ENCODE assay signal across 21 cellular contexts in genomic region chr4:55458164-55458563, GRCh38.
A peak's percentile ranks its signal among the peaks of the same experiment; 100 is the strongest.
DNase-seq lines count a peak whose midpoint lies in the region; ATAC-seq and TF ChIP-seq lines count a peak whose summit lies in the region.
"Had no signal": no experiment of that assay in that cellular context is flagged by ENCODE, and none has a peak within 500 bp of the region (broad histone marks: within the 10 kb centered on the region; RNA-seq: fewer than 3 reads in every experiment).

No MANE protein-coding gene starts in this region.

- no peaks in the 10 kb centered on the region for H3K9me3 ChIP-seq in BE2C
- H3K9me3 ChIP-seq: upper lobe of left lung had no signal

- H3K36me3 Mint-ChIP-seq in GM23338 (ENCODE audit: low read depth), result peaks cover 6% of the 10 kb centered on the region

- H3K4me1 ChIP-seq in GM23338 (ENCODE audit: insufficient read depth) (no peaks in the 10 kb centered on the region), BE2C (no peaks in the 10 kb centered on the region)
- H3K4me1 ChIP-seq: upper lobe of left lung had no signal

- H3K27me3 ChIP-seq in GM23338 (ENCODE audit: insufficient read depth) (no peaks in the 10 kb centered on the region), BE2C (no peaks in the 10 kb centered on the region)
- H3K27me3 ChIP-seq: upper lobe of left lung had no signal

- no peaks in the 10 kb centered on the region for H3K36me3 ChIP-seq in GM23338 (ENCODE audit: insufficient read depth)
- H3K36me3 ChIP-seq in BE2C, result peaks cover 4% of the 10 kb centered on the region; the same call in 1 of the 2 replicates

- no peak overlapping the region; the same call in 1 of the 2 replicates for H3K27ac ChIP-seq in GM23338 (ENCODE audit: low read depth)
- H3K27ac ChIP-seq: upper lobe of left lung had no signal

- H3K4me2 ChIP-seq in GM23338, result no peak overlapping the region

- TF ChIP-seq CTCF in GM23338 (conservative IDR thresholded peaks at IDR 0.05; ENCODE audit: low read depth in 2 of 2) (no peak), BE2C (IDR thresholded peaks at IDR 0.05; ENCODE audit: low read depth, low read length) (no peak)

- H3K27me3 Mint-ChIP-seq in GM23338 (ENCODE audit: insufficient read depth, low read depth, poor library complexity), result no peaks in the 10 kb centered on the region
- H3K27me3 Mint-ChIP-seq: activated CD4-positive, alpha-beta memory T cell treated with anti-CD3 and anti-CD28 coated beads for 36 hours; activated naive CD8-positive, alpha-beta T cell treated with anti-CD3 and anti-CD28 coated beads, Interleukin-2, amount 50 U/mL, for 24 hours had no signal

- no peaks in the 10 kb centered on the region for H4K20me1 ChIP-seq in GM23338 (replicated peaks; ENCODE audit: insufficient read depth)

- H3K79me2 ChIP-seq in GM23338 (replicated peaks; ENCODE audit: insufficient read depth), result no peaks in the 10 kb centered on the region

- DNase-seq in AG08395 (ENCODE audit: low spot score) (peak; percentile 41), M059J (ENCODE audit: low read depth) (peak; percentile 61), astrocyte of the hippocampus (ENCODE audit: low read depth, low spot score) (peak; percentile 28), iris pigment epithelial cell (ENCODE audit: low read depth) (peak; percentile 62), GM23338 (ENCODE audit: low spot score) (no peak), cerebellar nuclear complex (lab: John Stamatoyannopoulos, UW) (no peak), BE2C (no peak), NCI-H2107 (lab: John Stamatoyannopoulos, UW) (no peak)
- DNase-seq: activated CD4-positive, alpha-beta memory T cell treated with anti-CD3 and anti-CD28 coated beads for 36 hours; activated naive CD8-positive, alpha-beta T cell treated with anti-CD3 and anti-CD28 coated beads, Interleukin-2, amount 50 U/mL, for 24 hours; activated T-cell treated with anti-CD3 and anti-CD28 coated beads, Interleukin-2, amount 50 U/mL, for 72 hours; endodermal cell; GOT3; MM.1S; NCI-H2029; NCI-H524 treated with DMSO at 0.1 percent for 48 hours; stimulated activated CD4-positive, alpha-beta T cell treated with anti-CD3 and anti-CD28 coated beads, Interleukin-15, amount 100 ng/mL, for 24 hours; stimulated activated naive CD8-positive, alpha-beta T cell treated with anti-CD3 and anti-CD28 coated beads, Interleukin-15, Interleukin-2, amounts not matched to agents 100 U/mL and 50 U/mL, for 24 hours; upper lobe of left lung had no signal

- no peaks in the 10 kb centered on the region for H3F3A ChIP-seq in GM23338 (replicated peaks; ENCODE audit: low read depth)

- no peak overlapping the region for H3K27ac Mint-ChIP-seq in GM23338
- H3K27ac Mint-ChIP-seq: activated CD4-positive, alpha-beta memory T cell treated with anti-CD3 and anti-CD28 coated beads for 36 hours; activated naive CD8-positive, alpha-beta T cell treated with anti-CD3 and anti-CD28 coated beads, Interleukin-2, amount 50 U/mL, for 24 hours; activated T-cell treated with anti-CD3 and anti-CD28 coated beads, Interleukin-2, amount 50 U/mL, for 72 hours; endodermal cell; nephron had no signal

- no peak overlapping the region for H3K4me3 ChIP-seq in GM23338
- H3K4me3 ChIP-seq in BE2C (ENCODE audit: low read depth, low read length), result no peak overlapping the region
- H3K4me3 ChIP-seq: lung, upper lobe of left lung had no signal

- no peak overlapping the region for H2AFZ ChIP-seq in GM23338

- no peaks in the 10 kb centered on the region for H3K9me2 ChIP-seq in GM23338 (ENCODE audit: insufficient read depth)

- H3K4me1 Mint-ChIP-seq in GM23338, result no peaks in the 10 kb centered on the region
- H3K4me1 Mint-ChIP-seq: activated naive CD8-positive, alpha-beta T cell treated with anti-CD3 and anti-CD28 coated beads, Interleukin-2, amount 50 U/mL, for 24 hours; endodermal cell; nephron had no signal

- no peaks in the 10 kb centered on the region for H3K9me3 Mint-ChIP-seq in GM23338
- H3K9me3 Mint-ChIP-seq: activated CD4-positive, alpha-beta memory T cell treated with anti-CD3 and anti-CD28 coated beads for 36 hours; activated naive CD8-positive, alpha-beta T cell treated with anti-CD3 and anti-CD28 coated beads, Interleukin-2, amount 50 U/mL, for 24 hours; activated T-cell treated with anti-CD3 and anti-CD28 coated beads, Interleukin-2, amount 50 U/mL, for 72 hours; endodermal cell; nephron had no signal

- ATAC-seq in GM23338, result no peak
- ATAC-seq: activated naive CD8-positive, alpha-beta T cell treated with anti-CD3 and anti-CD28 coated beads, Interleukin-2, amount 50 U/mL, for 24 hours; activated T-cell treated with anti-CD3 and anti-CD28 coated beads, Interleukin-2, amount 50 U/mL, for 72 hours; stimulated activated naive CD8-positive, alpha-beta T cell treated with anti-CD3 and anti-CD28 coated beads, Interleukin-15, Interleukin-2, amounts not matched to agents 100 U/mL and 50 U/mL, for 24 hours had no signal

- H3K4me3 Mint-ChIP-seq in GM23338, result no peak overlapping the region
- H3K4me3 Mint-ChIP-seq: activated CD4-positive, alpha-beta memory T cell treated with anti-CD3 and anti-CD28 coated beads for 36 hours; activated naive CD8-positive, alpha-beta T cell treated with anti-CD3 and anti-CD28 coated beads, Interleukin-2, amount 50 U/mL, for 24 hours; activated T-cell treated with anti-CD3 and anti-CD28 coated beads, Interleukin-2, amount 50 U/mL, for 72 hours; endodermal cell; nephron had no signal

TF ChIP-seq in GM23338, 12 proteins besides CTCF, POLR2A, EP300 and RAD21:
- TF ChIP-seq NANOG (IDR thresholded peaks at IDR 0.05; ENCODE audit: borderline replicate concordance) (no peak), JUNB (IDR thresholded peaks at IDR 0.05; ENCODE audit: unreplicated experiment) (no peak), ZNF331 (CRISPR knock-in tag; IDR thresholded peaks at IDR 0.05; ENCODE audit: low read depth) (no peak), STAT1 (IDR thresholded peaks at IDR 0.05; ENCODE audit: unreplicated experiment) (no peak), EZH2phosphoT487 (IDR thresholded peaks at IDR 0.05; ENCODE audit: unreplicated experiment) (no peak), POLR2AphosphoS5 (IDR thresholded peaks at IDR 0.05; ENCODE audit: low read depth) (no peak), EZH2 (IDR thresholded peaks at IDR 0.05; ENCODE audit: low read depth, unreplicated experiment) (no peak), ETS1 (IDR thresholded peaks at IDR 0.05) (no peak), ZNF114 (CRISPR knock-in tag; IDR thresholded peaks at IDR 0.05) (no peak), REST (IDR thresholded peaks at IDR 0.05; ENCODE audit: unreplicated experiment) (no peak)

Comparison
In these comparisons a context has a peak if more than half of its experiments do, and no peak if none do; other contexts are left out.
1. DNase-seq: peak in AG08395 (single experiment), M059J (single experiment), astrocyte of the hippocampus (single experiment) and iris pigment epithelial cell (single experiment); none in GM23338 (single experiment), cerebellar nuclear complex (0 of 2), BE2C (single experiment) and NCI-H2107 (single experiment).